In the genomic region with DNA sequence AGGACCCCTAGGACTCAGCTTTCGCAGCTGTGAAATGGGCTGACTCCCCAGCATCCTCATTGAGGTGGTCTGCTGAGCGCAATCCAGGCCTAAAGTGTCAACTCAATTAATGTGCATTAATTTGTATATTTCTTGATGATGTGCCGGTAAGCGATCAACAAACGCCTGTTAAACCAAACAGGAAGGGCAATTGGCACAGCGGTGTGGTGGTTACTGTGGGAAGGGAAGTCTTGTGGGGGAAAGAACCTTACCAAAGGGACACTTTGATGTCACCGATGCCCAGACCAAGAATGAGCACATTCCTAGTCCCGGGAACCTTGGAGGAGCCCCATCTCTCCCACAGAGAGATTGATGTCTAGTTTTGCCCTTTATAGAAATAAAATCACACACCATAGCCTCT, we compare ENCODE assay signal across 1 cellular context.
TF ChIP-seq lines count a peak whose summit lies in the region.

No MANE protein-coding gene starts in this region.

TF ChIP-seq in GM12878, 131 proteins besides CTCF, POLR2A, EP300 and RAD21:
- TF ChIP-seq NR2F1 (conservative IDR thresholded peaks at IDR 0.05): no peak
- peak; percentile 49 for TF ChIP-seq IKZF1 (conservative IDR thresholded peaks at IDR 0.05)
- peak; percentile 65 for TF ChIP-seq RUNX3 (IDR thresholded peaks at IDR 0.05; ENCODE audit: low read length)
- no peak for TF ChIP-seq NFYA (IDR thresholded peaks at IDR 0.05; ENCODE audit: borderline replicate concordance, low read depth, low read length)
- TF ChIP-seq IKZF2 (IDR thresholded peaks at IDR 0.05): peak; percentile 58 to 61; a peak in 3 of 4 replicates
- no peak for TF ChIP-seq BMI1 (IDR thresholded peaks at IDR 0.05; ENCODE audit: borderline replicate concordance)
- no peak for TF ChIP-seq CBFB (IDR thresholded peaks at IDR 0.05; ENCODE audit: low read depth)
- no peak for TF ChIP-seq TCF3 (IDR thresholded peaks at IDR 0.05; ENCODE audit: borderline replicate concordance, insufficient read depth, low read depth, low read length)
- TF ChIP-seq, protein P1, sequence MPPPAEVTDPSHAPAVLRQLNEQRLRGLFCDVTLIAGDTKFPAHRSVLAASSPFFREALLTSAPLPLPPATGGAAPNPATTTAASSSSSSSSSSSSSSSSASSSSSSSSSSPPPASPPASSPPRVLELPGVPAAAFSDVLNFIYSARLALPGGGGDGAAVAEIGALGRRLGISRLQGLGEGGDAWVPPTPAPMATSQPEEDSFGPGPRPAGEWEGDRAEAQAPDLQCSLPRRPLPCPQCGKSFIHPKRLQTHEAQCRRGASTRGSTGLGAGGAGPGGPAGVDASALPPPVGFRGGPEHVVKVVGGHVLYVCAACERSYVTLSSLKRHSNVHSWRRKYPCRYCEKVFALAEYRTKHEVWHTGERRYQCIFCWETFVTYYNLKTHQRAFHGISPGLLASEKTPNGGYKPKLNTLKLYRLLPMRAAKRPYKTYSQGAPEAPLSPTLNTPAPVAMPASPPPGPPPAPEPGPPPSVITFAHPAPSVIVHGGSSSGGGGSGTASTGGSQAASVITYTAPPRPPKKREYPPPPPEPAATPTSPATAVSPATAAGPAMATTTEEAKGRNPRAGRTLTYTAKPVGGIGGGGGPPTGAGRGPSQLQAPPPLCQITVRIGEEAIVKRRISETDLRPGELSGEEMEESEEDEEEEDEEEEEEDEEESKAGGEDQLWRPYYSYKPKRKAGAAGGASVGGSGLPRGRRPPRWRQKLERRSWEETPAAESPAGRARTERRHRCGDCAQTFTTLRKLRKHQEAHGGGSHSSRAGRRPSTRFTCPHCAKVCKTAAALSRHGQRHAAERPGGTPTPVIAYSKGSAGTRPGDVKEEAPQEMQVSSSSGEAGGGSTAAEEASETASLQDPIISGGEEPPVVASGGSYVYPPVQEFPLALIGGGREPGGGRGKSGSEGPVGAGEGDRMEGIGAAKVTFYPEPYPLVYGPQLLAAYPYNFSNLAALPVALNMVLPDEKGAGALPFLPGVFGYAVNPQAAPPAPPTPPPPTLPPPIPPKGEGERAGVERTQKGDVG (CRISPR knock-in tag; IDR thresholded peaks at IDR 0.05): no peak
- TF ChIP-seq SUPT20H (IDR thresholded peaks at IDR 0.05; ENCODE audit: borderline replicate concordance, control insufficient read depth, low read depth, low read length): no peak
